In genomic region chr5:16603295-16603694, GRCh38 we compare ENCODE assay signal across 20 cellular contexts. TPM values are rescaled to one million over a fixed set of nuclear protein-coding genes. Genes with fewer than 3 reads are reported as not detected.
DNase-seq lines count a peak whose midpoint lies in the region; ATAC-seq, FAIRE-seq and TF ChIP-seq lines count a peak whose summit lies in the region.
"Had no signal": no experiment of that assay in that cellular context is flagged by ENCODE, and none has a peak within 500 bp of the region (broad histone marks: within the 10 kb centered on the region; RNA-seq: fewer than 3 reads in every experiment).

No MANE protein-coding gene starts in this region.

- TF ChIP-seq CTCF in CD4-positive, alpha-beta T cell (IDR thresholded peaks at IDR 0.05): no peak

- peaks cover 17 to 82% (median 33%) of the 10 kb centered on the region in 4 donors for H3K4me1 Mint-ChIP-seq in CD4-positive, CD25-positive, alpha-beta regulatory T cell
- peaks cover 79% of the 10 kb centered on the region for H3K4me1 Mint-ChIP-seq in CD4-positive, alpha-beta T cell (ENCODE audit: low read depth)

- peak overlapping the region; percentile 11 to 83 (median 49) for H3K27ac Mint-ChIP-seq in CD4-positive, CD25-positive, alpha-beta regulatory T cell
- peak overlapping the region; percentile 45 for H3K27ac Mint-ChIP-seq in CD4-positive, alpha-beta T cell

- H3K4me3 Mint-ChIP-seq in CD4-positive, CD25-positive, alpha-beta regulatory T cell: peak overlapping the region in 2 of 4 donors; percentile 10 to 48
- H3K4me3 Mint-ChIP-seq in CD4-positive, alpha-beta T cell: no peak overlapping the region

- intact Hi-C loops in CD4-positive, alpha-beta T cell (cut with DNase I, micrococcal nuclease): no loop called here

- H3K4me1 ChIP-seq in CD4-positive, CD25-positive, alpha-beta regulatory T cell (ENCODE audit: control insufficient read depth, insufficient read depth, low read length, poor library complexity, severe bottlenecking): no peaks in the 10 kb centered on the region

- H3K9me3 ChIP-seq in CD4-positive, CD25-positive, alpha-beta regulatory T cell (ENCODE audit: control insufficient read depth in 2 of 2, low read length in 2 of 2): no peaks in the 10 kb centered on the region
- no peaks in the 10 kb centered on the region for H3K9me3 ChIP-seq in CD4-positive, alpha-beta T cell (ENCODE audit: control insufficient read depth, low read length)

- peaks cover 23% of the 10 kb centered on the region for H3K36me3 ChIP-seq in CD4-positive, CD25-positive, alpha-beta regulatory T cell (ENCODE audit: control insufficient read depth, insufficient read depth, low read length)

- no peak for DNase-seq in CD4-positive, CD25-positive, alpha-beta regulatory T cell
- no peak for DNase-seq in CD4-positive, alpha-beta T cell
- peak; percentile 48 for DNase-seq in islet precursor cell
- DNase-seq in NCI-H146 treated with DMSO at 0.1 percent for 48 hours (lab: John Stamatoyannopoulos, UW; ENCODE audit: unreplicated experiment): no peak
- no peak for DNase-seq in HTR-8/SVneo (ENCODE audit: insufficient read length, low spot score)
- no peak for DNase-seq in Kasumi-1 (lab: John Stamatoyannopoulos, UW)
- DNase-seq: ACHN, C1 segment of cervical spinal cord, COR-L47, DMS 273 treated with DMSO at 0.1 percent for 48 hours, DND-41, GOT3, NCI-H1417, NCI-H187 treated with DMSO at 0.1 percent for 48 hours, NCI-H526 had no signal

- H3K4me3 ChIP-seq in CD4-positive, CD25-positive, alpha-beta regulatory T cell (ENCODE audit: low read depth, low read length): no peak overlapping the region

- CTCF ChIA-PET in CD4-positive, alpha-beta T cell (lab: Charles Lee): no interaction called here

- no peak for FAIRE-seq in HTR-8/SVneo (lab: Jason Lieb, UNC)
- FAIRE-seq: RCC 7860 had no signal

- ATAC-seq in CD4-positive, CD25-positive, alpha-beta regulatory T cell (ENCODE audit: low read depth in 2 of 2): no peak
- no peak for ATAC-seq in CD4-positive, alpha-beta T cell (ENCODE audit: poor library complexity)
- ATAC-seq in HG02885 (IDR thresholded peaks at IDR 0.05; ENCODE audit: poor library complexity, unreplicated experiment): peak; percentile 55
- ATAC-seq: Right ventricle myocardium inferior had no signal

- H3K27me3 Mint-ChIP-seq in CD4-positive, CD25-positive, alpha-beta regulatory T cell: no peaks in the 10 kb centered on the region
- H3K27me3 Mint-ChIP-seq in CD4-positive, alpha-beta T cell: no peaks in the 10 kb centered on the region

- H3K9me3 Mint-ChIP-seq in CD4-positive, CD25-positive, alpha-beta regulatory T cell: no peaks in the 10 kb centered on the region
- H3K9me3 Mint-ChIP-seq in CD4-positive, alpha-beta T cell: no peaks in the 10 kb centered on the region

- H3K36me3 Mint-ChIP-seq in CD4-positive, CD25-positive, alpha-beta regulatory T cell: peaks cover 59% of the 10 kb centered on the region
- H3K36me3 Mint-ChIP-seq in CD4-positive, alpha-beta T cell (ENCODE audit: low read depth): peaks cover 80% of the 10 kb centered on the region

- POLR2A ChIA-PET in CD4-positive, alpha-beta T cell (lab: Charles Lee): no interaction called here

- H3K27ac ChIP-seq in CD4-positive, CD25-positive, alpha-beta regulatory T cell (ENCODE audit: insufficient read depth, low read length, poor library complexity, severe bottlenecking): no peak overlapping the region
- H3K27ac ChIP-seq in CD4-positive, alpha-beta T cell (ENCODE audit: low read depth, low read length): no peak overlapping the region
- H3K27ac ChIP-seq: KMS-11 had no signal

- no peaks in the 10 kb centered on the region for H3K27me3 ChIP-seq in CD4-positive, CD25-positive, alpha-beta regulatory T cell (ENCODE audit: control insufficient read depth, insufficient read depth, low read length)
- H3K27me3 ChIP-seq in CD4-positive, alpha-beta T cell (ENCODE audit: control insufficient read depth, insufficient read depth, low read length): no peaks in the 10 kb centered on the region

RNA-seq across cellular contexts. Expression of gene RETREG1, which starts 13.5 kb away (rescaled TPM):
- 31.0 TPM for total RNA-seq in CD4-positive, CD25-positive, alpha-beta regulatory T cell
- 100 to 1,000 TPM in 1 of 4 donors, 10 to 100 TPM in 3; 52.1 to 123 (median 78.7) TPM for polyA plus RNA-seq in CD4-positive, CD25-positive, alpha-beta regulatory T cell
- 10 to 100 TPM; 68.9 to 69.7 TPM for total RNA-seq in CD4-positive, alpha-beta T cell
- total RNA-seq: G401 had no signal
